In the genomic region with DNA sequence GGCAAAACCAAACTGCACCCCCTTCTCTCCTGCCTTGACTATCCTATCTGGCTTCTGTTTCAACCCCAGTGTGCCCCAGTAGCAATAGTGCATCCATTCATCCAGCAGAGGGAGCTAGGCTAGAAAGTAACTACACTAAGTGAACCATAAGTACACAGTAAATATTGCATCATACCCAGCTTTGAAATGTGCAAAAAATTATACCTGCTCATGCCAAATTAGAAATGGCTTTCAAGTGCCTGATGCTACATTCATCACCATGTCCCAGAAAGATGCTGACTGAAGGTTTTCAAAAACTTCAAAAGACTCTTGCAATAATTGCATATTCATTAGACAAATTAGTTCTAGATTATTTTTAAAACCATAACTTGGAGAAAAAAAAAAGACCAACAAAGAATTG, we compare ENCODE assay signal across 9 cellular contexts.
A peak's percentile ranks its signal among the peaks of the same experiment; 100 is the strongest.
DNase-seq lines count a peak whose midpoint lies in the region; ATAC-seq and TF ChIP-seq lines count a peak whose summit lies in the region.
"Had no signal": no experiment of that assay in that cellular context is flagged by ENCODE, and none has a peak within 500 bp of the region (broad histone marks: within the 10 kb centered on the region; RNA-seq: fewer than 3 reads in every experiment).

No MANE protein-coding gene starts in this region.

- H3K27me3 ChIP-seq in SJSA1 (replicated peaks): no peaks in the 10 kb centered on the region

- no peak overlapping the region for H3K27ac Mint-ChIP-seq in endothelial cell (ENCODE audit: unreplicated experiment)
- H3K27ac Mint-ChIP-seq: T-helper 1 cell treated with Interleukin-12 subunit alpha and Interleukin-12 subunit beta and Interleukin-4 antibody, amounts not matched to agents 30 μg/mL and 1 μg/mL, for 36 hours had no signal

- ATAC-seq in GM18502 (IDR thresholded peaks at IDR 0.05; ENCODE audit: poor library complexity, unreplicated experiment) (peak; percentile 99), HG02763 (IDR thresholded peaks at IDR 0.05; ENCODE audit: unreplicated experiment) (peak; percentile 89)

- peak; percentile 70 for DNase-seq in AG10803 (ENCODE audit: low read depth)
- peak; percentile 90 for DNase-seq in NAMALWA (ENCODE audit: low spot score)
- peak; percentile 62 to 65 for DNase-seq in SJSA1 (ENCODE audit: low read depth in 1 of 2, low spot score in 2 of 2)
- DNase-seq in endothelial cell (ENCODE audit: low spot score): peak; percentile 61
- peak; percentile 68 for DNase-seq in midbrain (lab: John Stamatoyannopoulos, UW)
- DNase-seq in mesenteric fat pad (ENCODE audit: low spot score): no peak

- H3K27ac ChIP-seq in SJSA1: no peak overlapping the region

- H3K4me1 Mint-ChIP-seq in endothelial cell (ENCODE audit: unreplicated experiment): peaks cover 9% of the 10 kb centered on the region

- no peaks in the 10 kb centered on the region for H3K9me3 Mint-ChIP-seq in endothelial cell (ENCODE audit: unreplicated experiment)
- H3K9me3 Mint-ChIP-seq: T-helper 1 cell treated with Interleukin-12 subunit alpha and Interleukin-12 subunit beta and Interleukin-4 antibody, amounts not matched to agents 30 μg/mL and 1 μg/mL, for 36 hours had no signal

- no peak overlapping the region for H3K4me3 ChIP-seq in AG10803 (ENCODE audit: low read length)
- H3K4me3 ChIP-seq in SJSA1: no peak overlapping the region

- H3K27me3 Mint-ChIP-seq in endothelial cell (ENCODE audit: unreplicated experiment): no peaks in the 10 kb centered on the region

- no peaks in the 10 kb centered on the region for H3K36me3 ChIP-seq in SJSA1

- no peaks in the 10 kb centered on the region for H3K36me3 Mint-ChIP-seq in endothelial cell (ENCODE audit: low read depth, unreplicated experiment)

- TF ChIP-seq CTCF in AG10803 (conservative IDR thresholded peaks at IDR 0.05; ENCODE audit: low read length) (peak; percentile 92), endothelial cell (IDR thresholded peaks at IDR 0.05; ENCODE audit: unreplicated experiment) (peak; percentile 72)

- no peaks in the 10 kb centered on the region for H3K9me3 ChIP-seq in SJSA1 (replicated peaks)

- no peak overlapping the region for H3K4me3 Mint-ChIP-seq in endothelial cell (ENCODE audit: unreplicated experiment)
- H3K4me3 Mint-ChIP-seq: T-helper 1 cell treated with Interleukin-12 subunit alpha and Interleukin-12 subunit beta and Interleukin-4 antibody, amounts not matched to agents 30 μg/mL and 1 μg/mL, for 36 hours had no signal

- no peaks in the 10 kb centered on the region for H3K4me1 ChIP-seq in SJSA1 (replicated peaks)
